Comparison of ENCODE assay signal across 1 cellular context in genomic region chr15:82284381-82284780, GRCh38. TPM values are rescaled to one million over a fixed set of nuclear protein-coding genes. Genes with fewer than 3 reads are reported as not detected.
"Had no signal": no experiment of that assay in that cellular context is flagged by ENCODE, and none has a peak within 500 bp of the region (broad histone marks: within the 10 kb centered on the region; RNA-seq: fewer than 3 reads in every experiment).

No MANE protein-coding gene starts in this region.

RNA-seq across cellular contexts. Expression of gene SAXO2, which starts 21.8 kb away (rescaled TPM):
- total RNA-seq: right atrium auricular region had no signal
